Comparison of ENCODE assay signal across 26 cellular contexts in genomic region chr3:105040026-105040622, GRCh38.
DNase-seq lines count a peak whose midpoint lies in the region; ATAC-seq, FAIRE-seq and TF ChIP-seq lines count a peak whose summit lies in the region.
"Had no signal": no experiment of that assay in that cellular context is flagged by ENCODE, and none has a peak within 500 bp of the region (broad histone marks: within the 10 kb centered on the region; RNA-seq: fewer than 3 reads in every experiment).

No MANE protein-coding gene starts in this region.

- H3K4me1 ChIP-seq in astrocyte (ENCODE audit: insufficient read depth, low read length) (no peaks in the 10 kb centered on the region), prostate gland (replicated peaks) (no peaks in the 10 kb centered on the region)
- H3K4me1 ChIP-seq: ascending aorta, BLaER1, sigmoid colon had no signal

- no peak overlapping the region for H3K4me2 ChIP-seq in astrocyte (ENCODE audit: low read length)
- H3K4me2 ChIP-seq: BLaER1 had no signal

- intact Hi-C loops in prostate gland (cut with DNase I) (no loop called here), Right ventricle myocardium superior (cut with DNase I) (no loop called here)

- H3K9me3 Mint-ChIP-seq in astrocyte (ENCODE audit: unreplicated experiment), result no peaks in the 10 kb centered on the region
- H3K9me3 Mint-ChIP-seq: activated T-helper 1 cell treated with anti-CD3 and anti-CD28 coated beads, Interleukin-12 subunit alpha, Interleukin-12 subunit beta, Interleukin-2, Interleukin-4 antibody, amounts not matched to agents 30 ng/mL and 10 ng/mL and 1 ng/mL, durations not matched to agents 14 hours and 24 hours and 36 hours; natural killer cell treated with Interleukin-12 subunit alpha and Interleukin-12 subunit beta and Interleukin-15 and Interleukin-18, amount 100 ng/mL, for 72 hours; T-cell had no signal

- no peaks in the 10 kb centered on the region for H4K20me1 ChIP-seq in astrocyte (ENCODE audit: insufficient read depth, low read length)
- H4K20me1 ChIP-seq: BLaER1 had no signal

- H3K36me3 Mint-ChIP-seq in astrocyte (ENCODE audit: low read depth, unreplicated experiment), result no peaks in the 10 kb centered on the region
- H3K36me3 Mint-ChIP-seq: natural killer cell treated with Interleukin-12 subunit alpha and Interleukin-12 subunit beta and Interleukin-15 and Interleukin-18, amount 100 ng/mL, for 72 hours; T-cell had no signal

- no peak for ATAC-seq in Right ventricle myocardium superior (ENCODE audit: poor library complexity)
- ATAC-seq: natural killer cell treated with Interleukin-12 subunit alpha and Interleukin-12 subunit beta and Interleukin-15 and Interleukin-18, amount 100 ng/mL, for 72 hours; T-cell had no signal

- FAIRE-seq in astrocyte (lab: Jason Lieb, UNC) (no peak), islet of Langerhans (lab: Jason Lieb, UNC) (peak; percentile 82)
- FAIRE-seq: colon, H1 had no signal

- no peaks in the 10 kb centered on the region for H3K27me3 ChIP-seq in astrocyte (ENCODE audit: insufficient read depth, low read length)
- H3K27me3 ChIP-seq in prostate gland (replicated peaks; ENCODE audit: insufficient read depth), result no peaks in the 10 kb centered on the region
- H3K27me3 ChIP-seq: ascending aorta, BLaER1, ovary, sigmoid colon, upper lobe of left lung had no signal

- no peak overlapping the region for H3K4me3 ChIP-seq in astrocyte (ENCODE audit: insufficient read depth, low read depth, low read length)
- H3K4me3 ChIP-seq in prostate gland, result no peak overlapping the region
- H3K4me3 ChIP-seq: ascending aorta, BLaER1, ovary, sigmoid colon, upper lobe of left lung had no signal

- WGBS in prostate gland, result 19% methylated on average over 1 of the region's 1 CpG

- H3K4me3 Mint-ChIP-seq in astrocyte (ENCODE audit: unreplicated experiment), result no peak overlapping the region
- H3K4me3 Mint-ChIP-seq: activated T-helper 1 cell treated with anti-CD3 and anti-CD28 coated beads, Interleukin-12 subunit alpha, Interleukin-12 subunit beta, Interleukin-2, Interleukin-4 antibody, amounts not matched to agents 30 ng/mL and 10 ng/mL and 1 ng/mL, durations not matched to agents 14 hours and 24 hours and 36 hours; natural killer cell treated with Interleukin-12 subunit alpha and Interleukin-12 subunit beta and Interleukin-15 and Interleukin-18, amount 100 ng/mL, for 72 hours; T-cell had no signal

- H3K79me2 ChIP-seq in astrocyte (ENCODE audit: insufficient read depth, low read length), result no peaks in the 10 kb centered on the region

- H3K27ac Mint-ChIP-seq in astrocyte (ENCODE audit: unreplicated experiment), result no peak overlapping the region
- H3K27ac Mint-ChIP-seq: activated T-helper 1 cell treated with anti-CD3 and anti-CD28 coated beads, Interleukin-12 subunit alpha, Interleukin-12 subunit beta, Interleukin-2, Interleukin-4 antibody, amounts not matched to agents 30 ng/mL and 10 ng/mL and 1 ng/mL, durations not matched to agents 14 hours and 24 hours and 36 hours; natural killer cell treated with Interleukin-12 subunit alpha and Interleukin-12 subunit beta and Interleukin-15 and Interleukin-18, amount 100 ng/mL, for 72 hours; T-cell had no signal

- no peak overlapping the region for H3K9ac ChIP-seq in astrocyte (ENCODE audit: low read length)
- H3K9ac ChIP-seq: BLaER1 had no signal

- DNase-seq in COR-L47 (lab: John Stamatoyannopoulos, UW) (peak; percentile 23), NCI-H2029 (lab: John Stamatoyannopoulos, UW) (peak; percentile 83), astrocyte (ENCODE audit: low read depth) (peak; percentile 39), CD1c-positive myeloid dendritic cell (ENCODE audit: extremely low spot score) (no peak), LoVo (ENCODE audit: low spot score) (no peak), prostate gland (ENCODE audit: low spot score) (no peak), Right ventricle myocardium superior (no peak)
- DNase-seq: ACHN; activated naive CD4-positive, alpha-beta T cell treated with anti-CD3 and anti-CD28 coated beads, Interleukin-2, amount 50 U/mL, for 16 hours; Calu3; midbrain; NCI-H1048; NCI-H2107; NCI-H69; ovary; SHP77; sigmoid colon; T-cell; upper lobe of left lung had no signal

- H3K36me3 ChIP-seq in astrocyte (ENCODE audit: insufficient read depth, low read length) (no peaks in the 10 kb centered on the region), prostate gland (no peaks in the 10 kb centered on the region)
- H3K36me3 ChIP-seq: ascending aorta, BLaER1, ovary, sigmoid colon, upper lobe of left lung had no signal

- H3K27me3 Mint-ChIP-seq in astrocyte (ENCODE audit: low read depth, unreplicated experiment), result no peaks in the 10 kb centered on the region
- H3K27me3 Mint-ChIP-seq: natural killer cell treated with Interleukin-12 subunit alpha and Interleukin-12 subunit beta and Interleukin-15 and Interleukin-18, amount 100 ng/mL, for 72 hours had no signal

- H3K9me3 ChIP-seq in astrocyte (ENCODE audit: insufficient read depth, low read depth, low read length), result no peaks in the 10 kb centered on the region
- H3K9me3 ChIP-seq in prostate gland, result no peaks in the 10 kb centered on the region
- H3K9me3 ChIP-seq: ascending aorta, BLaER1, ovary, sigmoid colon, upper lobe of left lung had no signal

- H2AFZ ChIP-seq in astrocyte (ENCODE audit: low read depth, low read length), result no peak overlapping the region

- TF ChIP-seq POLR2A in prostate gland (IDR thresholded peaks at IDR 0.05), result no peak

- no peak for TF ChIP-seq CTCF in astrocyte (IDR thresholded peaks at IDR 0.05; ENCODE audit: insufficient read depth, low read depth, low read length)
- no peak for TF ChIP-seq CTCF in prostate gland (IDR thresholded peaks at IDR 0.05)

- H3K27ac ChIP-seq in astrocyte (ENCODE audit: low read depth, low read length) (no peak overlapping the region), prostate gland (no peak overlapping the region)
- H3K27ac ChIP-seq: ascending aorta, BLaER1, ovary, sigmoid colon, upper lobe of left lung had no signal

- no peaks in the 10 kb centered on the region for H3K4me1 Mint-ChIP-seq in astrocyte (ENCODE audit: low read depth, unreplicated experiment)
- H3K4me1 Mint-ChIP-seq: T-cell had no signal

Comparison
In these comparisons a context has a peak if more than half of its experiments do, and no peak if none do; other contexts are left out.
1. DNase-seq: peak in COR-L47 (single experiment), NCI-H2029 (single experiment) and astrocyte (single experiment); none in CD1c-positive myeloid dendritic cell (single experiment), LoVo (single experiment), prostate gland (single experiment) and Right ventricle myocardium superior (single experiment).